ENCODE assay signal across 21 cellular contexts in genomic region chr3:155076888-155077287, GRCh38. TPM values are rescaled to one million over a fixed set of nuclear protein-coding genes. Genes with fewer than 3 reads are reported as not detected.
DNase-seq lines count a peak whose midpoint lies in the region; ATAC-seq and TF ChIP-seq lines count a peak whose summit lies in the region.
"Had no signal": no experiment of that assay in that cellular context is flagged by ENCODE, and none has a peak within 500 bp of the region (broad histone marks: within the 10 kb centered on the region; RNA-seq: fewer than 3 reads in every experiment).

No MANE protein-coding gene starts in this region.

- H3K4me3 ChIP-seq in epithelial cell of esophagus (ENCODE audit: low read length) = no peak overlapping the region
- H3K4me3 ChIP-seq: GM23248, Peyer's patch had no signal

- TF ChIP-seq CTCF in epithelial cell of esophagus (IDR thresholded peaks at IDR 0.05; ENCODE audit: insufficient read depth, low read depth, low read length, missing control alignments) = no peak

- ATAC-seq in GM18867 (IDR thresholded peaks at IDR 0.05; ENCODE audit: unreplicated experiment) = no peak
- ATAC-seq: HCT116 had no signal

- peak; percentile 55 for DNase-seq in M059J (ENCODE audit: low read depth)
- DNase-seq in RPMI7951 (ENCODE audit: low read depth) = peak; percentile 42
- peak; percentile 30 for DNase-seq in epithelial cell of esophagus (ENCODE audit: low read depth)
- no peak for DNase-seq in GM03348 (ENCODE audit: low spot score)
- DNase-seq in activated T-cell treated with anti-CD3 and anti-CD28 coated beads, Interleukin-2, amount 50 U/mL, for 48 hours = no peak
- DNase-seq in cortex of kidney (lab: John Stamatoyannopoulos, UW) = no peak
- DNase-seq: CD4-positive, CD25-positive, alpha-beta regulatory T cell; EL; GM23248; Kasumi-1; NCI-H1092; NCI-H1436; NCI-H1930; NCI-H345; NCI-H524; NCI-H774; Peyer's patch; Right ventricle myocardium superior; SW 1271 had no signal

RNA-seq across cellular contexts. Expression of gene MME, which starts 3.2 kb away (rescaled TPM):
- 45.1 and 51.7 TPM in 2 replicates for total RNA-seq in M059J (2014; rRNA removed; shearing (Covaris generic))
- total RNA-seq in RPMI7951 (2014; rRNA removed; shearing (Covaris generic)) = 73.8 and 77.4 TPM in 2 replicates
- total RNA-seq: CD4-positive, CD25-positive, alpha-beta regulatory T cell had no signal

Comparison
In these comparisons a context has a peak if more than half of its experiments do, and no peak if none do; other contexts are left out.
1. DNase-seq: peak in M059J (single experiment), RPMI7951 (single experiment) and epithelial cell of esophagus (single experiment); none in GM03348 (single experiment), activated T-cell treated with anti-CD3 and anti-CD28 coated beads, Interleukin-2, amount 50 U/mL, for 48 hours (0 of 2) and cortex of kidney (single experiment).